Comparison of ENCODE assay signal across 8 cellular contexts in the genomic region with DNA sequence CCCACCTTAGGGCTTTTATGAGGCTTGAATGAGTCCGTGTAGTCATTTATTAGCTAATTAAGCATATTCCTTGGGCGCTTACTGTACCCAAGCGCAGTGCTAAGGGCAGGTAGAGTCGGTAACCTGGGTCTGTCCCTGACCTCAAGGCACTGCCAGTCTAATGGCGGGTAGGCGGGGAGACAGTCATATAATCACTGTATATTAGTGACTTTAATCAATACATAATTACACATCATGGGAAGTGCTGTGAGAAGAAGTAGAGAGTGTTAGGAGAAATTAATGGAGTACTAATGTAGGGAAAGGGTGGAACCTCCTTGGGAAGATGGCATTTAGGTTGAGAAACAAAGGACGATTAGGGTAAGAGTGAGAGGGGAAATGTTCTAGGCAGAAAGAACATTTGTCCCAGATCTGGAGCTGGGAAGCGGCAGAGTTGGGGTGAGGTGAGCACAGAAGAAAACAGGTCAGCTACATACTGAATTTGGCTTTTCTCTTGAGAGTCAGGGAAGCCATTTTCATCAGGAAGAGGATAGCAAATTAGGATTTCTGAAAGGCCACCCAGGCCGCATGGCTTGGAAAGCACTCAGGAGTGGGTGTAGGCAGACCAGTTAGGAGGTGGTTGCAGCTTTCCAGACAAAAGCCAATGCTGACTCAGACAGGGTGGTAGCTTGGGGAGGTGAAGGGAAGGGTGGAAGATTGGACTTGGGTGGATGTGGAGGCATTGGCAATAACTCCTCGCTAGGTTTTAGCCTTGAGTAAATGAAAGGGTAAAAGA. TPM values are rescaled to one million over a fixed set of nuclear protein-coding genes. Genes with fewer than 3 reads are reported as not detected.
DNase-seq lines count a peak whose midpoint lies in the region; ATAC-seq and TF ChIP-seq lines count a peak whose summit lies in the region.

No MANE protein-coding gene starts in this region.

- H3K4me1 ChIP-seq in BLaER1 treated with 17β-estradiol and CSF1 and Interleukin-3, amounts not matched to agents 10 nM and 100 nM = peaks cover 24 to 48% (median 39%) of the 10 kb centered on the region in 10 experiments

- H3K27ac ChIP-seq in BLaER1 treated with 17β-estradiol and CSF1 and Interleukin-3, amounts not matched to agents 10 nM and 100 nM = peak overlapping the region; percentile 94 to 100 (median 98)

- no peaks in the 10 kb centered on the region for H3K27me3 Mint-ChIP-seq in chondrocyte (ENCODE audit: low read depth)
- H3K27me3 Mint-ChIP-seq in naive thymus-derived CD8-positive, alpha-beta T cell = no peaks in the 10 kb centered on the region

- no peaks in the 10 kb centered on the region for H3K9me3 Mint-ChIP-seq in chondrocyte (ENCODE audit: low read depth)
- no peaks in the 10 kb centered on the region for H3K9me3 Mint-ChIP-seq in naive thymus-derived CD8-positive, alpha-beta T cell

- peaks cover 37% of the 10 kb centered on the region for H3K4me1 Mint-ChIP-seq in chondrocyte (ENCODE audit: low read depth)
- peaks cover 38 to 50% (median 45%) of the 10 kb centered on the region in 4 donors for H3K4me1 Mint-ChIP-seq in naive thymus-derived CD8-positive, alpha-beta T cell

- peaks cover 0 to 21% (median 0%) of the 10 kb centered on the region in 11 experiments; a peak in 4 of 22 replicates for H3K36me3 ChIP-seq in BLaER1 treated with 17β-estradiol and CSF1 and Interleukin-3, amounts not matched to agents 10 nM and 100 nM

- peak overlapping the region; percentile 81 to 100 (median 96) for H3K4me3 ChIP-seq in BLaER1 treated with 17β-estradiol and CSF1 and Interleukin-3, amounts not matched to agents 10 nM and 100 nM
- peak overlapping the region; percentile 92 for H3K4me3 ChIP-seq in Jurkat, Clone E6-1 (ENCODE audit: low read length)

- H3K4me3 Mint-ChIP-seq in chondrocyte (ENCODE audit: unreplicated experiment) = peak overlapping the region; percentile 75
- H3K4me3 Mint-ChIP-seq in naive thymus-derived CD8-positive, alpha-beta T cell = peak overlapping the region; percentile 84 to 94 (median 89)

- TF ChIP-seq CTCF in chondrocyte (IDR thresholded peaks at IDR 0.05) = no peak

- H3K4me2 ChIP-seq in BLaER1 treated with 17β-estradiol and CSF1 and Interleukin-3, amounts not matched to agents 10 nM and 100 nM = peak overlapping the region; percentile 84 to 100 (median 98)

- H3K27me3 ChIP-seq in BLaER1 treated with 17β-estradiol and CSF1 and Interleukin-3, amounts not matched to agents 10 nM and 100 nM = peaks cover 0 to 34% (median 23%) of the 10 kb centered on the region in 11 experiments; a peak in 17 of 22 replicates

- peak overlapping the region; percentile 89 to 100 (median 95) for H3K9ac ChIP-seq in BLaER1 treated with 17β-estradiol and CSF1 and Interleukin-3, amounts not matched to agents 10 nM and 100 nM

- H4K20me1 ChIP-seq in BLaER1 treated with 17β-estradiol and CSF1 and Interleukin-3, amounts not matched to agents 10 nM and 100 nM = peaks cover 24 to 38% (median 34%) of the 10 kb centered on the region in 11 experiments

- no peak for DNase-seq in Jurkat, Clone E6-1 (ENCODE audit: low read depth, low spot score)
- DNase-seq in chondrocyte (ENCODE audit: low spot score) = no peak
- DNase-seq in naive thymus-derived CD8-positive, alpha-beta T cell = no peak
- DNase-seq in NCI-H345 (lab: John Stamatoyannopoulos, UW) = no peak

- no peak for ATAC-seq in naive thymus-derived CD8-positive, alpha-beta T cell
- no peak for ATAC-seq in GM18868 (IDR thresholded peaks at IDR 0.05; ENCODE audit: unreplicated experiment)
- ATAC-seq in GM18873 (IDR thresholded peaks at IDR 0.05; ENCODE audit: low FRiP score, unreplicated experiment) = no peak
- ATAC-seq in HG03469 (IDR thresholded peaks at IDR 0.05; ENCODE audit: unreplicated experiment) = no peak

- POLR2A ChIA-PET in naive thymus-derived CD8-positive, alpha-beta T cell (lab: Charles Lee) = interaction anchor here (0.8 to 1.5 kb wide), 3 partner anchors 11 to 350 kb away, joined by 3 to 11 read pairs (median 3); partner anchors contain the start of genes MROH8 and RPN2

- peak overlapping the region; percentile 100 for H3K27ac Mint-ChIP-seq in chondrocyte (ENCODE audit: unreplicated experiment)
- peak overlapping the region; percentile 99 to 100 (median 100) for H3K27ac Mint-ChIP-seq in naive thymus-derived CD8-positive, alpha-beta T cell

- H3K36me3 Mint-ChIP-seq in chondrocyte (ENCODE audit: low read depth) = no peaks in the 10 kb centered on the region
- peaks cover 0 to 3% (median 0%) of the 10 kb centered on the region in 3 donors for H3K36me3 Mint-ChIP-seq in naive thymus-derived CD8-positive, alpha-beta T cell

- H3K9me3 ChIP-seq in BLaER1 treated with 17β-estradiol and CSF1 and Interleukin-3, amounts not matched to agents 10 nM and 100 nM (replicated peaks in 1 of 11) = no peaks in the 10 kb centered on the region

RNA-seq across cellular contexts. Expression of gene BLCAP, which starts 1.0 kb away (rescaled TPM):
- 24.7 TPM for polyA plus RNA-seq in Jurkat, Clone E6-1 (2012; ENCODE audit: insufficient read depth, insufficient read length)
- 56.6 to 66.2 TPM (median 65.1 TPM) in 3 replicates for total RNA-seq in chondrocyte
- total RNA-seq in naive thymus-derived CD8-positive, alpha-beta T cell = 10 to 100 TPM; 88.0 to 99.5 TPM
- 10 to 100 TPM; 86.6 to 94.7 (median 91.8) TPM for polyA plus RNA-seq in naive thymus-derived CD8-positive, alpha-beta T cell

RNA-seq across cellular contexts. Expression of gene NNAT, which starts 7.6 kb away (rescaled TPM):
- polyA plus RNA-seq in Jurkat, Clone E6-1 (2012; ENCODE audit: insufficient read depth, insufficient read length) = not detected
- total RNA-seq in chondrocyte = 1.4 to 3.1 TPM (median 2.7 TPM) in 3 replicates
- not detected for total RNA-seq in naive thymus-derived CD8-positive, alpha-beta T cell
- polyA plus RNA-seq in naive thymus-derived CD8-positive, alpha-beta T cell = under 1 TPM in 1 of 3 donors, not detected in 2; 0.13 TPM
